Comparison of ENCODE assay signal across 14 cellular contexts in the genomic region with DNA sequence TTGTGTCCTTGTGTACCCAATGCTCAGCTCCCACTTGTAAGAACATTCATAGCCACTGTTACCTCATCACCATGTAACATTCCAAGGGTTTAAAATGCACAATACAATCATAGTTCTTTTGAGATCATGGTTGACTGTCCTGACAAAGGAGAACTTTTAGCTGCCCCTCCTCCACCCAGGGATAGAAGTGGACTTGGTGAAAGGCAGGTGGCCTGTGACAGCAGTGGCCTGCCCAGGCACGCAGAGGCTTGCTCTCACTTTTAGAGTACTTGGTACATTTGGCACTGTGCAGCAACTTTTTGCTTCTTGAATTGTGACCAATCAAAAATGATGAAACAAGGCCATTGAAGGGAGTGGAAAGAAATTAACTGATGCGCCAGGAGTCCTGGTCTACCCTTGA.
DNase-seq lines count a peak whose midpoint lies in the region; ATAC-seq and TF ChIP-seq lines count a peak whose summit lies in the region.
"Had no signal": no experiment of that assay in that cellular context is flagged by ENCODE, and none has a peak within 500 bp of the region (broad histone marks: within the 10 kb centered on the region; RNA-seq: fewer than 3 reads in every experiment).

No MANE protein-coding gene starts in this region.

- peak overlapping the region; percentile 43 for H3K27ac Mint-ChIP-seq in T-helper 1 cell treated with Interleukin-12 subunit alpha and Interleukin-12 subunit beta and Interleukin-4 antibody, amounts not matched to agents 30 μg/mL and 1 μg/mL, for 36 hours
- peak overlapping the region; percentile 67 for H3K27ac Mint-ChIP-seq in activated T-helper 17 cell treated with anti-CD3 and anti-CD28 coated beads, Interleukin-2, amount 50 U/mL, for 72 hours
- H3K27ac Mint-ChIP-seq in naive thymus-derived CD8-positive, alpha-beta T cell = peak overlapping the region; percentile 92 to 99 (median 96)
- H3K27ac Mint-ChIP-seq: endodermal cell had no signal

- H3K4me3 ChIP-seq in HL-60 (replicated peaks; ENCODE audit: insufficient read depth, low read length) (no peak overlapping the region), dorsolateral prefrontal cortex (no peak overlapping the region)
- H3K4me3 ChIP-seq: psoas muscle had no signal

- POLR2A ChIA-PET in naive thymus-derived CD8-positive, alpha-beta T cell (lab: Charles Lee) = interaction anchor here (1.0 to 24.4 kb wide), 7 partner anchors 10 to 116 kb away, joined by 3 to 582 read pairs (median 5); a partner anchor contains a TSS

- H3K4me1 Mint-ChIP-seq in T-helper 1 cell treated with Interleukin-12 subunit alpha and Interleukin-12 subunit beta and Interleukin-4 antibody, amounts not matched to agents 30 μg/mL and 1 μg/mL, for 36 hours (ENCODE audit: low read depth) = peaks cover 70% of the 10 kb centered on the region
- H3K4me1 Mint-ChIP-seq in activated T-helper 17 cell treated with anti-CD3 and anti-CD28 coated beads, Interleukin-2, amount 50 U/mL, for 72 hours = peaks cover 65% of the 10 kb centered on the region
- peaks cover 45 to 96% (median 91%) of the 10 kb centered on the region in 4 donors for H3K4me1 Mint-ChIP-seq in naive thymus-derived CD8-positive, alpha-beta T cell
- H3K4me1 Mint-ChIP-seq: endodermal cell had no signal

- ATAC-seq in activated T-helper 17 cell treated with anti-CD3 and anti-CD28 coated beads, Interleukin-2, amount 50 U/mL, for 72 hours (replicated peaks) = no peak
- no peak for ATAC-seq in naive thymus-derived CD8-positive, alpha-beta T cell
- ATAC-seq in GM19463 (IDR thresholded peaks at IDR 0.05; ENCODE audit: unreplicated experiment) (no peak), GM21825 (IDR thresholded peaks at IDR 0.05; ENCODE audit: unreplicated experiment) (no peak)
- ATAC-seq: psoas muscle had no signal

- no peak for TF ChIP-seq CTCF in HL-60 (IDR thresholded peaks at IDR 0.05; ENCODE audit: insufficient read depth, low read length)
- TF ChIP-seq CTCF in dorsolateral prefrontal cortex (IDR thresholded peaks at IDR 0.05 in 54 of 56, conservative IDR thresholded peaks at IDR 0.05 in 2 of 56; ENCODE audit: low read depth in 1 of 56, partially characterized antibody in 56 of 56) = no peak

- peak overlapping the region; percentile 32 for H3K4me3 Mint-ChIP-seq in T-helper 1 cell treated with Interleukin-12 subunit alpha and Interleukin-12 subunit beta and Interleukin-4 antibody, amounts not matched to agents 30 μg/mL and 1 μg/mL, for 36 hours
- peak overlapping the region; percentile 85 for H3K4me3 Mint-ChIP-seq in activated T-helper 17 cell treated with anti-CD3 and anti-CD28 coated beads, Interleukin-2, amount 50 U/mL, for 72 hours
- peak overlapping the region; percentile 26 to 94 (median 72) for H3K4me3 Mint-ChIP-seq in naive thymus-derived CD8-positive, alpha-beta T cell
- H3K4me3 Mint-ChIP-seq: endodermal cell had no signal

- no peaks in the 10 kb centered on the region for H3K9me3 Mint-ChIP-seq in T-helper 1 cell treated with Interleukin-12 subunit alpha and Interleukin-12 subunit beta and Interleukin-4 antibody, amounts not matched to agents 30 μg/mL and 1 μg/mL, for 36 hours
- H3K9me3 Mint-ChIP-seq in activated T-helper 17 cell treated with anti-CD3 and anti-CD28 coated beads, Interleukin-2, amount 50 U/mL, for 72 hours = no peaks in the 10 kb centered on the region
- peaks cover 0 to 3% (median 0%) of the 10 kb centered on the region in 9 donors for H3K9me3 Mint-ChIP-seq in naive thymus-derived CD8-positive, alpha-beta T cell

- H3K27me3 Mint-ChIP-seq in T-helper 1 cell treated with Interleukin-12 subunit alpha and Interleukin-12 subunit beta and Interleukin-4 antibody, amounts not matched to agents 30 μg/mL and 1 μg/mL, for 36 hours (ENCODE audit: low read depth) = no peaks in the 10 kb centered on the region
- H3K27me3 Mint-ChIP-seq in activated T-helper 17 cell treated with anti-CD3 and anti-CD28 coated beads, Interleukin-2, amount 50 U/mL, for 72 hours = no peaks in the 10 kb centered on the region
- peaks cover 0 to 2% (median 0%) of the 10 kb centered on the region in 5 donors for H3K27me3 Mint-ChIP-seq in naive thymus-derived CD8-positive, alpha-beta T cell

- intact Hi-C loops in dorsolateral prefrontal cortex (cut with DNase I) = no loop called here

- H3K27ac ChIP-seq in HL-60 (replicated peaks) = peak overlapping the region; percentile 71; the same call in 1 of the 2 replicates
- H3K27ac ChIP-seq in dorsolateral prefrontal cortex = no peak overlapping the region
- H3K27ac ChIP-seq: psoas muscle had no signal

- no peaks in the 10 kb centered on the region for H3K27me3 ChIP-seq in HL-60 (ENCODE audit: insufficient read depth, poor library complexity, severe bottlenecking)
- no peaks in the 10 kb centered on the region for H3K27me3 ChIP-seq in dorsolateral prefrontal cortex

- H3K36me3 Mint-ChIP-seq in T-helper 1 cell treated with Interleukin-12 subunit alpha and Interleukin-12 subunit beta and Interleukin-4 antibody, amounts not matched to agents 30 μg/mL and 1 μg/mL, for 36 hours (ENCODE audit: low read depth) = peaks cover 40% of the 10 kb centered on the region
- H3K36me3 Mint-ChIP-seq in activated T-helper 17 cell treated with anti-CD3 and anti-CD28 coated beads, Interleukin-2, amount 50 U/mL, for 72 hours (ENCODE audit: low read depth) = peaks cover 59% of the 10 kb centered on the region
- peaks cover 6 to 44% (median 33%) of the 10 kb centered on the region in 3 donors for H3K36me3 Mint-ChIP-seq in naive thymus-derived CD8-positive, alpha-beta T cell

- DNase-seq in T-helper 1 cell (no peak), HL-60 (ENCODE audit: low read depth in 1 of 2, low spot score in 1 of 2) (no peak), dorsolateral prefrontal cortex (no peak)
- no peak for DNase-seq in naive thymus-derived CD8-positive, alpha-beta T cell
- DNase-seq: endodermal cell, islet precursor cell, NCI-H1092, NCI-H748 treated with DMSO at 0.1 percent for 48 hours, psoas muscle, Right ventricle myocardium superior had no signal

Comparison
In these comparisons a context has a peak if more than half of its experiments do, and no peak if none do; other contexts are left out.
1. H3K27ac Mint-ChIP-seq: peak in every context shown above with its lines; median percentile 96 in naive thymus-derived CD8-positive, alpha-beta T cell; 67 in activated T-helper 17 cell treated with anti-CD3 and anti-CD28 coated beads, Interleukin-2, amount 50 U/mL, for 72 hours; 43 in T-helper 1 cell treated with Interleukin-12 subunit alpha and Interleukin-12 subunit beta and Interleukin-4 antibody, amounts not matched to agents 30 μg/mL and 1 μg/mL, for 36 hours.
2. H3K4me3 Mint-ChIP-seq: peak in every context shown above with its lines; median percentile 85 in activated T-helper 17 cell treated with anti-CD3 and anti-CD28 coated beads, Interleukin-2, amount 50 U/mL, for 72 hours; 72 in naive thymus-derived CD8-positive, alpha-beta T cell; 32 in T-helper 1 cell treated with Interleukin-12 subunit alpha and Interleukin-12 subunit beta and Interleukin-4 antibody, amounts not matched to agents 30 μg/mL and 1 μg/mL, for 36 hours.